In genomic region chr12:14365294-14366210, GRCh38 we compare ENCODE assay signal across 1 cellular context.
A peak's percentile ranks its signal among the peaks of the same experiment; 100 is the strongest.
TF ChIP-seq lines count a peak whose summit lies in the region.

A gene with protein sequence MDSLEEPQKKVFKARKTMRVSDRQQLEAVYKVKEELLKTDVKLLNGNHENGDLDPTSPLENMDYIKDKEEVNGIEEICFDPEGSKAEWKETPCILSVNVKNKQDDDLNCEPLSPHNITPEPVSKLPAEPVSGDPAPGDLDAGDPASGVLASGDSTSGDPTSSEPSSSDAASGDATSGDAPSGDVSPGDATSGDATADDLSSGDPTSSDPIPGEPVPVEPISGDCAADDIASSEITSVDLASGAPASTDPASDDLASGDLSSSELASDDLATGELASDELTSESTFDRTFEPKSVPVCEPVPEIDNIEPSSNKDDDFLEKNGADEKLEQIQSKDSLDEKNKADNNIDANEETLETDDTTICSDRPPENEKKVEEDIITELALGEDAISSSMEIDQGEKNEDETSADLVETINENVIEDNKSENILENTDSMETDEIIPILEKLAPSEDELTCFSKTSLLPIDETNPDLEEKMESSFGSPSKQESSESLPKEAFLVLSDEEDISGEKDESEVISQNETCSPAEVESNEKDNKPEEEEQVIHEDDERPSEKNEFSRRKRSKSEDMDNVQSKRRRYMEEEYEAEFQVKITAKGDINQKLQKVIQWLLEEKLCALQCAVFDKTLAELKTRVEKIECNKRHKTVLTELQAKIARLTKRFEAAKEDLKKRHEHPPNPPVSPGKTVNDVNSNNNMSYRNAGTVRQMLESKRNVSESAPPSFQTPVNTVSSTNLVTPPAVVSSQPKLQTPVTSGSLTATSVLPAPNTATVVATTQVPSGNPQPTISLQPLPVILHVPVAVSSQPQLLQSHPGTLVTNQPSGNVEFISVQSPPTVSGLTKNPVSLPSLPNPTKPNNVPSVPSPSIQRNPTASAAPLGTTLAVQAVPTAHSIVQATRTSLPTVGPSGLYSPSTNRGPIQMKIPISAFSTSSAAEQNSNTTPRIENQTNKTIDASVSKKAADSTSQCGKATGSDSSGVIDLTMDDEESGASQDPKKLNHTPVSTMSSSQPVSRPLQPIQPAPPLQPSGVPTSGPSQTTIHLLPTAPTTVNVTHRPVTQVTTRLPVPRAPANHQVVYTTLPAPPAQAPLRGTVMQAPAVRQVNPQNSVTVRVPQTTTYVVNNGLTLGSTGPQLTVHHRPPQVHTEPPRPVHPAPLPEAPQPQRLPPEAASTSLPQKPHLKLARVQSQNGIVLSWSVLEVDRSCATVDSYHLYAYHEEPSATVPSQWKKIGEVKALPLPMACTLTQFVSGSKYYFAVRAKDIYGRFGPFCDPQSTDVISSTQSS (plus strand): TSS chr12:14365682. CDS start chr12:14423916, 58,234 bp downstream.

TF ChIP-seq in K562, 482 proteins besides CTCF, POLR2A, EP300 and RAD21 (continued from another document):
- TF ChIP-seq, protein P1, sequence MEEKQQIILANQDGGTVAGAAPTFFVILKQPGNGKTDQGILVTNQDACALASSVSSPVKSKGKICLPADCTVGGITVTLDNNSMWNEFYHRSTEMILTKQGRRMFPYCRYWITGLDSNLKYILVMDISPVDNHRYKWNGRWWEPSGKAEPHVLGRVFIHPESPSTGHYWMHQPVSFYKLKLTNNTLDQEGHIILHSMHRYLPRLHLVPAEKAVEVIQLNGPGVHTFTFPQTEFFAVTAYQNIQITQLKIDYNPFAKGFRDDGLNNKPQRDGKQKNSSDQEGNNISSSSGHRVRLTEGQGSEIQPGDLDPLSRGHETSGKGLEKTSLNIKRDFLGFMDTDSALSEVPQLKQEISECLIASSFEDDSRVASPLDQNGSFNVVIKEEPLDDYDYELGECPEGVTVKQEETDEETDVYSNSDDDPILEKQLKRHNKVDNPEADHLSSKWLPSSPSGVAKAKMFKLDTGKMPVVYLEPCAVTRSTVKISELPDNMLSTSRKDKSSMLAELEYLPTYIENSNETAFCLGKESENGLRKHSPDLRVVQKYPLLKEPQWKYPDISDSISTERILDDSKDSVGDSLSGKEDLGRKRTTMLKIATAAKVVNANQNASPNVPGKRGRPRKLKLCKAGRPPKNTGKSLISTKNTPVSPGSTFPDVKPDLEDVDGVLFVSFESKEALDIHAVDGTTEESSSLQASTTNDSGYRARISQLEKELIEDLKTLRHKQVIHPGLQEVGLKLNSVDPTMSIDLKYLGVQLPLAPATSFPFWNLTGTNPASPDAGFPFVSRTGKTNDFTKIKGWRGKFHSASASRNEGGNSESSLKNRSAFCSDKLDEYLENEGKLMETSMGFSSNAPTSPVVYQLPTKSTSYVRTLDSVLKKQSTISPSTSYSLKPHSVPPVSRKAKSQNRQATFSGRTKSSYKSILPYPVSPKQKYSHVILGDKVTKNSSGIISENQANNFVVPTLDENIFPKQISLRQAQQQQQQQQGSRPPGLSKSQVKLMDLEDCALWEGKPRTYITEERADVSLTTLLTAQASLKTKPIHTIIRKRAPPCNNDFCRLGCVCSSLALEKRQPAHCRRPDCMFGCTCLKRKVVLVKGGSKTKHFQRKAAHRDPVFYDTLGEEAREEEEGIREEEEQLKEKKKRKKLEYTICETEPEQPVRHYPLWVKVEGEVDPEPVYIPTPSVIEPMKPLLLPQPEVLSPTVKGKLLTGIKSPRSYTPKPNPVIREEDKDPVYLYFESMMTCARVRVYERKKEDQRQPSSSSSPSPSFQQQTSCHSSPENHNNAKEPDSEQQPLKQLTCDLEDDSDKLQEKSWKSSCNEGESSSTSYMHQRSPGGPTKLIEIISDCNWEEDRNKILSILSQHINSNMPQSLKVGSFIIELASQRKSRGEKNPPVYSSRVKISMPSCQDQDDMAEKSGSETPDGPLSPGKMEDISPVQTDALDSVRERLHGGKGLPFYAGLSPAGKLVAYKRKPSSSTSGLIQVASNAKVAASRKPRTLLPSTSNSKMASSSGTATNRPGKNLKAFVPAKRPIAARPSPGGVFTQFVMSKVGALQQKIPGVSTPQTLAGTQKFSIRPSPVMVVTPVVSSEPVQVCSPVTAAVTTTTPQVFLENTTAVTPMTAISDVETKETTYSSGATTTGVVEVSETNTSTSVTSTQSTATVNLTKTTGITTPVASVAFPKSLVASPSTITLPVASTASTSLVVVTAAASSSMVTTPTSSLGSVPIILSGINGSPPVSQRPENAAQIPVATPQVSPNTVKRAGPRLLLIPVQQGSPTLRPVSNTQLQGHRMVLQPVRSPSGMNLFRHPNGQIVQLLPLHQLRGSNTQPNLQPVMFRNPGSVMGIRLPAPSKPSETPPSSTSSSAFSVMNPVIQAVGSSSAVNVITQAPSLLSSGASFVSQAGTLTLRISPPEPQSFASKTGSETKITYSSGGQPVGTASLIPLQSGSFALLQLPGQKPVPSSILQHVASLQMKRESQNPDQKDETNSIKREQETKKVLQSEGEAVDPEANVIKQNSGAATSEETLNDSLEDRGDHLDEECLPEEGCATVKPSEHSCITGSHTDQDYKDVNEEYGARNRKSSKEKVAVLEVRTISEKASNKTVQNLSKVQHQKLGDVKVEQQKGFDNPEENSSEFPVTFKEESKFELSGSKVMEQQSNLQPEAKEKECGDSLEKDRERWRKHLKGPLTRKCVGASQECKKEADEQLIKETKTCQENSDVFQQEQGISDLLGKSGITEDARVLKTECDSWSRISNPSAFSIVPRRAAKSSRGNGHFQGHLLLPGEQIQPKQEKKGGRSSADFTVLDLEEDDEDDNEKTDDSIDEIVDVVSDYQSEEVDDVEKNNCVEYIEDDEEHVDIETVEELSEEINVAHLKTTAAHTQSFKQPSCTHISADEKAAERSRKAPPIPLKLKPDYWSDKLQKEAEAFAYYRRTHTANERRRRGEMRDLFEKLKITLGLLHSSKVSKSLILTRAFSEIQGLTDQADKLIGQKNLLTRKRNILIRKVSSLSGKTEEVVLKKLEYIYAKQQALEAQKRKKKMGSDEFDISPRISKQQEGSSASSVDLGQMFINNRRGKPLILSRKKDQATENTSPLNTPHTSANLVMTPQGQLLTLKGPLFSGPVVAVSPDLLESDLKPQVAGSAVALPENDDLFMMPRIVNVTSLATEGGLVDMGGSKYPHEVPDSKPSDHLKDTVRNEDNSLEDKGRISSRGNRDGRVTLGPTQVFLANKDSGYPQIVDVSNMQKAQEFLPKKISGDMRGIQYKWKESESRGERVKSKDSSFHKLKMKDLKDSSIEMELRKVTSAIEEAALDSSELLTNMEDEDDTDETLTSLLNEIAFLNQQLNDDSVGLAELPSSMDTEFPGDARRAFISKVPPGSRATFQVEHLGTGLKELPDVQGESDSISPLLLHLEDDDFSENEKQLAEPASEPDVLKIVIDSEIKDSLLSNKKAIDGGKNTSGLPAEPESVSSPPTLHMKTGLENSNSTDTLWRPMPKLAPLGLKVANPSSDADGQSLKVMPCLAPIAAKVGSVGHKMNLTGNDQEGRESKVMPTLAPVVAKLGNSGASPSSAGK (IDR thresholded peaks at IDR 0.05) = peak; percentile 64
- no peak for TF ChIP-seq GTF2E2 (tag; IDR thresholded peaks at IDR 0.05)
- TF ChIP-seq E2F3 (CRISPR knock-in tag; IDR thresholded peaks at IDR 0.05) = 0 out of 2 replicates have a peak, but pooled peaks have one; percentile 55
- peak in 1 of 2 experiments; percentile 88; a peak in 2 of 4 replicates for TF ChIP-seq ARNT (IDR thresholded peaks at IDR 0.05)
- TF ChIP-seq ZSCAN32 (CRISPR knock-in tag; IDR thresholded peaks at IDR 0.05) = no peak
- TF ChIP-seq TRIM24 (IDR thresholded peaks at IDR 0.05) = 0 out of 4 replicates have a peak, but pooled peaks of 1 of the 2 experiments have one; percentile 38
TF ChIP-seq in K562: peak in this region for 51.
